Comparison of ENCODE assay signal across 31 cellular contexts in the genomic region with DNA sequence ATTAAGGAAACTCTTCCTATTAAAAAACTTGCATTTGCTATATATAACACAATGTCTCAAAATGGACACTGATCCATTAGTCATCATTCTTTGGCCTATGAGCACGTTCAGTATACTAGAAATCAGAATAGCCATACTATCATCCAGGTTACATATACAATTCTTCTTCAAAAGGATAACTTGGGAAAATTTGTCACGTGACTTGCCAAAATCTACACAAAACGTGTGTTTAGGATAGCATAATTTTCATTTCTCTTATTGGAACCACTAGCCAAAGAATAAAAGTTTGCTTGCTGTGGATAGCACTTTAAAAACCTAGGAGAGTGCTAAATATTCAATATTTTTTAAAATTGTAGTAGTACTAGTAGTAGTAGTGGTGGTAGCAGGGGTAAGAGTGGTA.
A peak's percentile ranks its signal among the peaks of the same experiment; 100 is the strongest.
DNase-seq lines count a peak whose midpoint lies in the region; ATAC-seq, FAIRE-seq and TF ChIP-seq lines count a peak whose summit lies in the region.
"Had no signal": no experiment of that assay in that cellular context is flagged by ENCODE, and none has a peak within 500 bp of the region (broad histone marks: within the 10 kb centered on the region; RNA-seq: fewer than 3 reads in every experiment).

No MANE protein-coding gene starts in this region.

- H4K20me1 ChIP-seq in HepG2 (ENCODE audit: insufficient read depth, low read length) (no peaks in the 10 kb centered on the region), K562 (replicated peaks; ENCODE audit: control insufficient read depth, insufficient read depth, low read length) (no peaks in the 10 kb centered on the region)
- H4K20me1 ChIP-seq: BLaER1; BLaER1 treated with 17β-estradiol and CSF1 and Interleukin-3, amounts not matched to agents 10 nM and 100 nM had no signal

- H3K27ac ChIP-seq in HepG2 (ENCODE audit: extremely low read length, insufficient read depth, low read length) (no peak overlapping the region), right lobe of liver (no peak overlapping the region), K562 (ENCODE audit: extremely low read depth, low read depth, low read length) (no peak overlapping the region), spleen (no peak overlapping the region)
- H3K27ac ChIP-seq: 22Rv1; A549; BLaER1; BLaER1 treated with 17β-estradiol and CSF1 and Interleukin-3, amounts not matched to agents 10 nM and 100 nM; C4-2B had no signal

- no peak for FAIRE-seq in HepG2 (lab: Jason Lieb, UNC)
- no peak for FAIRE-seq in K562 (lab: Jason Lieb, UNC)
- FAIRE-seq: A204.1, A549, D721Med had no signal

- H3K36me3 ChIP-seq in HepG2 (replicated peaks in 1 of 2; ENCODE audit: control insufficient read depth in 1 of 2, insufficient read depth in 2 of 2, low read length in 2 of 2), result no peaks in the 10 kb centered on the region
- no peaks in the 10 kb centered on the region for H3K36me3 ChIP-seq in right lobe of liver
- H3K36me3 ChIP-seq in K562 (ENCODE audit: control insufficient read depth, insufficient read depth, low read length), result no peaks in the 10 kb centered on the region
- no peaks in the 10 kb centered on the region for H3K36me3 ChIP-seq in spleen
- H3K36me3 ChIP-seq: BE2C; BLaER1; BLaER1 treated with 17β-estradiol and CSF1 and Interleukin-3, amounts not matched to agents 10 nM and 100 nM had no signal

- no peak for TF ChIP-seq POLR2A in HepG2 (IDR thresholded peaks at IDR 0.05; ENCODE audit: insufficient read depth in 1 of 2, low read depth in 2 of 2, low read length in 2 of 2)
- TF ChIP-seq POLR2A in right lobe of liver (IDR thresholded peaks at IDR 0.05), result no peak
- TF ChIP-seq POLR2A in K562 (conservative IDR thresholded peaks at IDR 0.05), result no peak
- no peak for TF ChIP-seq POLR2A in spleen (IDR thresholded peaks at IDR 0.05)

- intact Hi-C loops in HepG2 (cut with micrococcal nuclease; ENCODE audit: unreplicated experiment) (no loop called here), right lobe of liver (cut with DNase I) (no loop called here), K562 (cut with micrococcal nuclease) (no loop called here), spleen (cut with DNase I; ENCODE audit: low total_unique reads) (no loop called here)

- POLR2A ChIA-PET in HepG2 (lab: Yijun Ruan, JAX), result no interaction called here
- POLR2A ChIA-PET in K562 (lab: Yijun Ruan, JAX), result no interaction called here

- ATAC-seq in HepG2 (no peak), right lobe of liver (no peak), K562 (no peak)
- ATAC-seq: A549; CD8-positive, alpha-beta T cell had no signal

- no peaks in the 10 kb centered on the region for H3K27me3 ChIP-seq in HepG2 (ENCODE audit: control insufficient read depth in 1 of 2, insufficient read depth in 2 of 2, low read length in 2 of 2)
- H3K27me3 ChIP-seq in right lobe of liver, result no peaks in the 10 kb centered on the region
- no peaks in the 10 kb centered on the region for H3K27me3 ChIP-seq in K562 (ENCODE audit: control insufficient read depth in 2 of 2, insufficient read depth in 2 of 2, low read length in 2 of 2)
- no peaks in the 10 kb centered on the region for H3K27me3 ChIP-seq in spleen (replicated peaks in 1 of 7)
- H3K27me3 ChIP-seq: BE2C; BLaER1; BLaER1 treated with 17β-estradiol and CSF1 and Interleukin-3, amounts not matched to agents 10 nM and 100 nM had no signal

- peaks cover 97% of the 10 kb centered on the region for H3K9me3 ChIP-seq in HepG2 (ENCODE audit: low read length)
- H3K9me3 ChIP-seq in right lobe of liver, result no peaks in the 10 kb centered on the region
- H3K9me3 ChIP-seq in K562 (replicated peaks; ENCODE audit: control insufficient read depth, insufficient read depth, low read depth, low read length), result no peaks in the 10 kb centered on the region
- H3K9me3 ChIP-seq in spleen, result peaks cover 0 to 23% (median 5%) of the 10 kb centered on the region in 8 donors
- H3K9me3 ChIP-seq: A549; BE2C; BLaER1; BLaER1 treated with 17β-estradiol and CSF1 and Interleukin-3, amounts not matched to agents 10 nM and 100 nM; Caco-2 had no signal

- H3K4me3 ChIP-seq in HepG2 (replicated peaks in 1 of 3; ENCODE audit: insufficient read depth in 1 of 3, low read depth in 2 of 3, low read length in 3 of 3) (no peak overlapping the region), right lobe of liver (no peak overlapping the region), K562 (no peak overlapping the region), spleen (no peak overlapping the region)
- H3K4me3 ChIP-seq: A549; BLaER1; BLaER1 treated with 17β-estradiol and CSF1 and Interleukin-3, amounts not matched to agents 10 nM and 100 nM had no signal

- H3K4me1 ChIP-seq in HepG2 (ENCODE audit: insufficient read depth, low read length) (no peaks in the 10 kb centered on the region), right lobe of liver (no peaks in the 10 kb centered on the region), K562 (replicated peaks in 1 of 2; ENCODE audit: control insufficient read depth in 2 of 2, insufficient read depth in 2 of 2, low read length in 2 of 2) (no peaks in the 10 kb centered on the region), spleen (no peaks in the 10 kb centered on the region)
- H3K4me1 ChIP-seq: A549, BE2C, BLaER1, Caco-2 had no signal

- TF ChIP-seq CTCF in HepG2 (CRISPR knock-in tag; IDR thresholded peaks at IDR 0.05), result no peak
- no peak for TF ChIP-seq CTCF in right lobe of liver (IDR thresholded peaks at IDR 0.05)
- TF ChIP-seq CTCF in K562 (IDR thresholded peaks at IDR 0.05 in 2 of 3, conservative IDR thresholded peaks at IDR 0.05 in 1 of 3; ENCODE audit: insufficient read depth in 2 of 3, low read depth in 1 of 3, low read length in 3 of 3), result no peak
- TF ChIP-seq CTCF in spleen (IDR thresholded peaks at IDR 0.05 in 8 of 11, conservative IDR thresholded peaks at IDR 0.05 in 3 of 11), result no peak

- in situ Hi-C loops in HepG2 (cut with HindIII; ENCODE audit: extremely low pct_ligation_motif_present, low pct_unique_long_range_greater_than_20kb) (no loop called here), K562 (cut with MboI) (no loop called here)

- 2% methylated on average over 3 of the region's 3 CpGs for WGBS in HepG2 (ENCODE audit: low lambda C conversion rate)
- 49% methylated on average over 3 of the region's 3 CpGs for WGBS in right lobe of liver (ENCODE audit: insufficient coverage, low coverage, low lambda C conversion rate, missing lambda C conversion rate)
- 0% methylated on average over 3 of the region's 3 CpGs for WGBS in K562 (ENCODE audit: insufficient coverage, low coverage, missing lambda C conversion rate)
- 68 to 80% (median 74%) methylated on average over 3 of the region's 3 CpGs for WGBS in spleen, 5 donors

- H2AFZ ChIP-seq in HepG2 (ENCODE audit: low read length) (no peak overlapping the region), K562 (ENCODE audit: low read depth, low read length) (no peak overlapping the region)

- TF ChIP-seq RAD21 in HepG2 (CRISPR knock-in tag; IDR thresholded peaks at IDR 0.05) (no peak), K562 (CRISPR knock-in tag; conservative IDR thresholded peaks at IDR 0.05 in 1 of 2, IDR thresholded peaks at IDR 0.05 in 1 of 2) (no peak)

- no peaks in the 10 kb centered on the region for H3K9me1 ChIP-seq in K562 (ENCODE audit: control insufficient read depth, insufficient read depth, low read length)

- CTCF ChIA-PET in HepG2 (lab: Yijun Ruan, JAX; ENCODE audit: low intra/inter-chr PET ratio, low total read pairs), result no interaction called here
- CTCF ChIA-PET in K562 (lab: Yijun Ruan, JAX; ENCODE audit: low intra/inter-chr PET ratio), result no interaction called here

- no peak overlapping the region for H3K9ac ChIP-seq in HepG2 (ENCODE audit: insufficient read depth, low read depth, low read length)
- no peak overlapping the region for H3K9ac ChIP-seq in K562 (ENCODE audit: insufficient read depth in 1 of 2, low read depth in 2 of 2, low read length in 2 of 2)
- H3K9ac ChIP-seq: BLaER1; BLaER1 treated with 17β-estradiol and CSF1 and Interleukin-3, amounts not matched to agents 10 nM and 100 nM had no signal

- H3K4me2 ChIP-seq in HepG2 (ENCODE audit: low read depth, low read length) (no peak overlapping the region), K562 (ENCODE audit: insufficient read depth, low read length) (no peak overlapping the region)
- H3K4me2 ChIP-seq: A549; BLaER1; BLaER1 treated with 17β-estradiol and CSF1 and Interleukin-3, amounts not matched to agents 10 nM and 100 nM had no signal

- H3K79me2 ChIP-seq in HepG2 (ENCODE audit: insufficient read depth, low read length) (no peaks in the 10 kb centered on the region), K562 (ENCODE audit: control insufficient read depth, insufficient read depth, low read length) (no peaks in the 10 kb centered on the region)

- DNase-seq in HepG2 (ENCODE audit: low spot score) (no peak), right lobe of liver (no peak), K562 (ENCODE audit: extremely low read depth in 1 of 4, low spot score in 3 of 4) (no peak), spleen (no peak)
- DNase-seq: 8988T; ACHN; AML-193; BE2C; C1 segment of cervical spinal cord; Caco-2; Calu3; CD4-positive, alpha-beta memory T cell; CD4-positive, alpha-beta T cell; CD4-positive, CD25-positive, alpha-beta regulatory T cell; CD8-positive, alpha-beta memory T cell; CD8-positive, alpha-beta T cell; COR-L47; DMS 273 treated with DMSO at 0.1 percent for 48 hours; DMS153; DMS53; DMS79; DMS79 treated with DMSO at 0.1 percent for 48 hours; DND-41; EL had no signal

- no TSS peak for BruUV-seq in HepG2 (replicated peaks; lab: Mats Ljungman, UMichigan)
- no TSS peak for BruUV-seq in K562 (replicated peaks; lab: Mats Ljungman, UMichigan)

- TF ChIP-seq EP300 in HepG2 (IDR thresholded peaks at IDR 0.05; ENCODE audit: low read depth in 2 of 2, low read length in 2 of 2) (no peak), HepG2 (CRISPR knock-in tag; IDR thresholded peaks at IDR 0.05; ENCODE audit: borderline replicate concordance) (no peak), K562 (IDR thresholded peaks at IDR 0.05; ENCODE audit: low read length) (no peak)

TF ChIP-seq in K562, 482 proteins besides CTCF, POLR2A, EP300 and RAD21:
- no peak for TF ChIP-seq CREB1 (IDR thresholded peaks at IDR 0.05)
- no peak for TF ChIP-seq CREB1 (CRISPR knock-in tag; IDR thresholded peaks at IDR 0.05)
- TF ChIP-seq CXXC5 (CRISPR knock-in tag; IDR thresholded peaks at IDR 0.05), result no peak
- TF ChIP-seq, protein P1, sequence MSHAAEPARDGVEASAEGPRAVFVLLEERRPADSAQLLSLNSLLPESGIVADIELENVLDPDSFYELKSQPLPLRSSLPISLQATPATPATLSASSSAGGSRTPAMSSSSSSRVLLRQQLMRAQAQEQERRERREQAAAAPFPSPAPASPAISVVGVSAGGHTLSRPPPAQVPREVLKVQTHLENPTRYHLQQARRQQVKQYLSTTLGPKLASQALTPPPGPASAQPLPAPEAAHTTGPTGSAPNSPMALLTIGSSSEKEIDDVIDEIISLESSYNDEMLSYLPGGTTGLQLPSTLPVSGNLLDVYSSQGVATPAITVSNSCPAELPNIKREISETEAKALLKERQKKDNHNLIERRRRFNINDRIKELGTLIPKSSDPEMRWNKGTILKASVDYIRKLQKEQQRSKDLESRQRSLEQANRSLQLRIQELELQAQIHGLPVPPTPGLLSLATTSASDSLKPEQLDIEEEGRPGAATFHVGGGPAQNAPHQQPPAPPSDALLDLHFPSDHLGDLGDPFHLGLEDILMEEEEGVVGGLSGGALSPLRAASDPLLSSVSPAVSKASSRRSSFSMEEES (CRISPR knock-in tag; IDR thresholded peaks at IDR 0.05), result peak; percentile 62
